1 cellular context compared by ENCODE assay signal in the genomic region with DNA sequence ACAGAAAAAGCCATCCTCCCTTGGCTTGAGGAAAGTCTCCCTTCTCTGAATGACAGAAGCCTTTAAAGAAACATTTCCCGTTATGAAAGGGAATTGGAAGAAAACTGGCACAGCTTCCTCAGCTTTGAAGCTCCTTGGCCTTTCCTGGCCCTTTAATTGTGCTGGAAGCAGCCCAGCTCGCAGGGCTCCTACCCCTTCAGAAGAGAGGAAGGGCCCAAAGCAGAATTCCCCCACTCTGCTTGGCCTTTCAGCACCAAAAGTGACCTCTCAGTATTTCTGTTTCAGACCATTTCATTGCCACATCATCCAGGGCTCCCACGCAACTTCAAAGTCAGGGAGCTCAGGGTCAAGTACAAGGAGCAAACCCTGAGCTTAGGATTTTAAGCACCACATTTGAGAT.
TF ChIP-seq lines count a peak whose summit lies in the region.

No MANE protein-coding gene starts in this region.

TF ChIP-seq in H1, 55 proteins besides CTCF, POLR2A, EP300 and RAD21:
- TF ChIP-seq GABPA (IDR thresholded peaks at IDR 0.05; ENCODE audit: borderline replicate concordance, insufficient read depth, low read length) (no peak), GTF2F1 (IDR thresholded peaks at IDR 0.05; ENCODE audit: borderline replicate concordance, low read depth, low read length) (no peak), SIN3A (conservative IDR thresholded peaks at IDR 0.05 in 1 of 2, IDR thresholded peaks at IDR 0.05 in 1 of 2; ENCODE audit: low read depth in 1 of 2, low read length in 2 of 2) (no peak), BCL11A (IDR thresholded peaks at IDR 0.05; ENCODE audit: low read depth in 2 of 2, low read length in 2 of 2) (no peak), TCF12 (IDR thresholded peaks at IDR 0.05; ENCODE audit: low read depth, low read length) (no peak), KDM1A (IDR thresholded peaks at IDR 0.05; ENCODE audit: borderline replicate concordance, low read length) (no peak), CREB1 (IDR thresholded peaks at IDR 0.05) (no peak), CBX5 (IDR thresholded peaks at IDR 0.05; ENCODE audit: low read depth, low read length) (no peak), YY1 (IDR thresholded peaks at IDR 0.05; ENCODE audit: low read depth, low read length) (no peak), ZNF274 (IDR thresholded peaks at IDR 0.05; ENCODE audit: borderline replicate concordance, extremely low read depth, low read length) (no peak), NRF1 (IDR thresholded peaks at IDR 0.05; ENCODE audit: low read depth, low read length) (no peak), TEAD4 (IDR thresholded peaks at IDR 0.05; ENCODE audit: low read depth, low read length) (no peak), EGR1 (IDR thresholded peaks at IDR 0.05; ENCODE audit: borderline replicate concordance, low read depth, low read length) (no peak), TAF1 (IDR thresholded peaks at IDR 0.05; ENCODE audit: low read depth, low read length) (no peak), BRCA1 (IDR thresholded peaks at IDR 0.05; ENCODE audit: low read depth, low read length) (no peak)
- TF ChIP-seq, protein P1, sequence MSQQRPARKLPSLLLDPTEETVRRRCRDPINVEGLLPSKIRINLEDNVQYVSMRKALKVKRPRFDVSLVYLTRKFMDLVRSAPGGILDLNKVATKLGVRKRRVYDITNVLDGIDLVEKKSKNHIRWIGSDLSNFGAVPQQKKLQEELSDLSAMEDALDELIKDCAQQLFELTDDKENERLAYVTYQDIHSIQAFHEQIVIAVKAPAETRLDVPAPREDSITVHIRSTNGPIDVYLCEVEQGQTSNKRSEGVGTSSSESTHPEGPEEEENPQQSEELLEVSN (IDR thresholded peaks at IDR 0.05), result no peak
